Comparison of ENCODE assay signal across 1 cellular context in genomic region chr3:196081834-196082470, GRCh38.
TF ChIP-seq lines count a peak whose summit lies in the region.

Gene TFRC, minus strand, starts transcription at chr3:196082090. Its CDS starts 4,991 bp downstream, at chr3:196077099.

TF ChIP-seq in SK-N-SH, 30 proteins besides CTCF, POLR2A, EP300 and RAD21 (continued from another document):
- peak; percentile 97 for TF ChIP-seq SIN3A (IDR thresholded peaks at IDR 0.05; ENCODE audit: borderline replicate concordance, low read depth, low read length)
- no peak for TF ChIP-seq SMC3 (IDR thresholded peaks at IDR 0.05; ENCODE audit: low read depth, low read length)
- TF ChIP-seq FOXM1 (IDR thresholded peaks at IDR 0.05; ENCODE audit: low read depth), result no peak
- TF ChIP-seq GATA2 (CRISPR knock-in tag; IDR thresholded peaks at IDR 0.05), result no peak; the same call in 1 of the 2 replicates
- TF ChIP-seq CHD2 (IDR thresholded peaks at IDR 0.05; ENCODE audit: low read length, partially characterized antibody), result peak; percentile 99
- TF ChIP-seq TAF1 (IDR thresholded peaks at IDR 0.05; ENCODE audit: borderline replicate concordance, low read depth, low read length), result peak; percentile 95
- TF ChIP-seq NFIC (IDR thresholded peaks at IDR 0.05; ENCODE audit: borderline replicate concordance), result no peak
- peak; percentile 31; the same call in 1 of the 2 replicates for TF ChIP-seq PBX3 (IDR thresholded peaks at IDR 0.05)
- TF ChIP-seq NRF1 (IDR thresholded peaks at IDR 0.05; ENCODE audit: low read depth, low read length), result peak; percentile 54; the same call in 1 of the 2 replicates
- no peak for TF ChIP-seq ELF1 (IDR thresholded peaks at IDR 0.05)
